19 cellular contexts compared by ENCODE assay signal in the genomic region with DNA sequence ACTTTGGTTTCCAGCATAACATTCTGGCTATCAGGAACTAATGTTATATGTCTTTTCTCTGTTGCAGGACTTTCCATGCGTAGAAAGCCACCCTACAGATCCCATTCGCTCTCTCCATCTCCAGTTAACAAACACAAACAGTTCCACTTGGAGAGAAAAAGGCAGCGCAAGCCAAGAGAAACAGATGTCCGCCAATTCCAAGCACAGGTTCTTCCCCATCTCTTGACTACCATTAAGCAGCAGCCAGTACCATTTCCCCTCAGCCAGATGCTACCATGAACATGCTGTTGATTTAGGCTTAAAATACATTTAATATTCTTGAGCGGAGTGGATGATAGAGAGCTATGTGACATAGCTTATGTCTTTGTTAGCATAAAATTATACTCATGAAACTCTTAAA. TPM values are rescaled to one million over a fixed set of nuclear protein-coding genes. Genes with fewer than 3 reads are reported as not detected.
DNase-seq lines count a peak whose midpoint lies in the region; ATAC-seq and TF ChIP-seq lines count a peak whose summit lies in the region.
"Had no signal": no experiment of that assay in that cellular context is flagged by ENCODE, and none has a peak within 500 bp of the region (broad histone marks: within the 10 kb centered on the region; RNA-seq: fewer than 3 reads in every experiment).

No MANE protein-coding gene starts in this region.

- H3K9me3 Mint-ChIP-seq in activated naive CD8-positive, alpha-beta T cell (ENCODE audit: low read depth) = no peaks in the 10 kb centered on the region
- H3K9me3 Mint-ChIP-seq in activated naive CD8-positive, alpha-beta T cell treated with anti-CD3 and anti-CD28 coated beads, Interleukin-2, amount 50 U/mL, for 24 hours = no peaks in the 10 kb centered on the region
- H3K9me3 Mint-ChIP-seq in endothelial cell (ENCODE audit: unreplicated experiment) = no peaks in the 10 kb centered on the region
- H3K9me3 Mint-ChIP-seq in CD4-positive, alpha-beta T cell = no peaks in the 10 kb centered on the region
- H3K9me3 Mint-ChIP-seq: CD14-positive monocyte; CD8-positive, alpha-beta T cell had no signal

- no peaks in the 10 kb centered on the region for H3K9me3 ChIP-seq in SK-N-SH
- no peaks in the 10 kb centered on the region for H3K9me3 ChIP-seq in CD4-positive, alpha-beta T cell (ENCODE audit: control insufficient read depth, low read length)
- H3K9me3 ChIP-seq: A549, BLaER1 had no signal

- H3K36me3 Mint-ChIP-seq in activated naive CD8-positive, alpha-beta T cell = peaks cover 11% of the 10 kb centered on the region
- H3K36me3 Mint-ChIP-seq in activated naive CD8-positive, alpha-beta T cell treated with anti-CD3 and anti-CD28 coated beads, Interleukin-2, amount 50 U/mL, for 24 hours (ENCODE audit: low read depth) = peaks cover 53% of the 10 kb centered on the region
- H3K36me3 Mint-ChIP-seq in endothelial cell (ENCODE audit: low read depth, unreplicated experiment) = peaks cover 45% of the 10 kb centered on the region
- H3K36me3 Mint-ChIP-seq in CD4-positive, alpha-beta T cell (ENCODE audit: low read depth) = peaks cover 89% of the 10 kb centered on the region

- H3K36me3 ChIP-seq in SK-N-SH (replicated peaks in 1 of 2; ENCODE audit: control insufficient read depth in 1 of 2, insufficient read depth in 2 of 2, low read length in 1 of 2) = peaks cover 88 to 96% of the 10 kb centered on the region in 2 experiments

- no peak overlapping the region for H2AFZ ChIP-seq in SK-N-SH (ENCODE audit: low read depth)

- no peak for TF ChIP-seq EP300 in SK-N-SH (IDR thresholded peaks at IDR 0.05; ENCODE audit: borderline replicate concordance in 1 of 2, low read depth in 1 of 2, low read length in 1 of 2)

- no peak overlapping the region for H3K27ac ChIP-seq in SK-N-SH (ENCODE audit: low read depth in 2 of 2, low read length in 1 of 2)
- no peak overlapping the region for H3K27ac ChIP-seq in CD4-positive, alpha-beta T cell (ENCODE audit: low read depth, low read length)
- H3K27ac ChIP-seq: 22Rv1, A549, BLaER1 had no signal

- intact Hi-C loops in CD4-positive, alpha-beta T cell (cut with DNase I, micrococcal nuclease) = loop anchor here in 1 of 2 experiments (5.0 kb wide), 1 partner anchor 33 kb away; no protein-coding TSS in a partner anchor

- POLR2A ChIA-PET in SK-N-SH (lab: Yijun Ruan, JAX) = interaction anchor here (2.2 kb wide), 1 partner anchor 23 kb away, joined by 7 read pairs; the partner anchor contains the start of genes CEP95 and DDX5
- POLR2A ChIA-PET in CD4-positive, alpha-beta T cell (lab: Charles Lee) = no interaction called here

- no peak overlapping the region for H3K4me2 ChIP-seq in SK-N-SH
- H3K4me2 ChIP-seq: A549, BLaER1 had no signal

- H3K27me3 Mint-ChIP-seq in activated naive CD8-positive, alpha-beta T cell = no peaks in the 10 kb centered on the region
- no peaks in the 10 kb centered on the region for H3K27me3 Mint-ChIP-seq in activated naive CD8-positive, alpha-beta T cell treated with anti-CD3 and anti-CD28 coated beads, Interleukin-2, amount 50 U/mL, for 24 hours
- H3K27me3 Mint-ChIP-seq in endothelial cell (ENCODE audit: unreplicated experiment) = peaks cover 2% of the 10 kb centered on the region
- no peaks in the 10 kb centered on the region for H3K27me3 Mint-ChIP-seq in CD4-positive, alpha-beta T cell

- no peak overlapping the region for H3K9ac ChIP-seq in SK-N-SH
- H3K9ac ChIP-seq: BLaER1 had no signal

- H3K4me1 Mint-ChIP-seq in activated naive CD8-positive, alpha-beta T cell (ENCODE audit: low read depth) = no peaks in the 10 kb centered on the region
- no peaks in the 10 kb centered on the region for H3K4me1 Mint-ChIP-seq in activated naive CD8-positive, alpha-beta T cell treated with anti-CD3 and anti-CD28 coated beads, Interleukin-2, amount 50 U/mL, for 24 hours
- peaks cover 10% of the 10 kb centered on the region for H3K4me1 Mint-ChIP-seq in endothelial cell (ENCODE audit: unreplicated experiment)
- H3K4me1 Mint-ChIP-seq in CD4-positive, alpha-beta T cell (ENCODE audit: low read depth) = no peaks in the 10 kb centered on the region
- H3K4me1 Mint-ChIP-seq: CD14-positive monocyte had no signal

- DNase-seq in SK-N-SH (no peak), endothelial cell (ENCODE audit: low spot score) (no peak), ureter (ENCODE audit: low spot score) (no peak)
- DNase-seq in activated naive CD8-positive, alpha-beta T cell treated with anti-CD3 and anti-CD28 coated beads, Interleukin-2, amount 50 U/mL, for 24 hours = no peak
- DNase-seq in CD4-positive, alpha-beta T cell = no peak
- DNase-seq: AML-193; Calu3; CD8-positive, alpha-beta T cell; DMS79 treated with DMSO at 0.1 percent for 48 hours; GF-D8; GOT3; H7 had no signal

- ATAC-seq in SK-N-SH treated with all-trans-retinoic acid at 6 μM for 48 hours = no peak
- ATAC-seq in activated naive CD8-positive, alpha-beta T cell treated with anti-CD3 and anti-CD28 coated beads, Interleukin-2, amount 50 U/mL, for 24 hours = no peak
- no peak for ATAC-seq in CD4-positive, alpha-beta T cell (ENCODE audit: poor library complexity)
- ATAC-seq: A549; CD8-positive, alpha-beta T cell; HCT116 had no signal

- peaks cover 83% of the 10 kb centered on the region for H3F3A ChIP-seq in SK-N-SH (replicated peaks; ENCODE audit: insufficient read depth)

- TF ChIP-seq RAD21 in SK-N-SH (IDR thresholded peaks at IDR 0.05; ENCODE audit: low read length) = no peak

- no peaks in the 10 kb centered on the region for H4K20me1 ChIP-seq in SK-N-SH (ENCODE audit: insufficient read depth)

- no peak overlapping the region for H3K4me3 Mint-ChIP-seq in activated naive CD8-positive, alpha-beta T cell
- no peak overlapping the region for H3K4me3 Mint-ChIP-seq in activated naive CD8-positive, alpha-beta T cell treated with anti-CD3 and anti-CD28 coated beads, Interleukin-2, amount 50 U/mL, for 24 hours
- peak overlapping the region; percentile 37 for H3K4me3 Mint-ChIP-seq in endothelial cell (ENCODE audit: unreplicated experiment)
- no peak overlapping the region for H3K4me3 Mint-ChIP-seq in CD4-positive, alpha-beta T cell
- H3K4me3 Mint-ChIP-seq: CD14-positive monocyte; CD8-positive, alpha-beta T cell had no signal

- TF ChIP-seq CTCF in SK-N-SH (IDR thresholded peaks at IDR 0.05) (no peak), endothelial cell (IDR thresholded peaks at IDR 0.05; ENCODE audit: unreplicated experiment) (no peak)
- no peak for TF ChIP-seq CTCF in CD4-positive, alpha-beta T cell (IDR thresholded peaks at IDR 0.05)

- WGBS in SK-N-SH (ENCODE audit: low lambda C conversion rate) = 98% methylated on average over 5 of the region's 5 CpGs

- peak overlapping the region; percentile 68 for H3K27ac Mint-ChIP-seq in activated naive CD8-positive, alpha-beta T cell
- H3K27ac Mint-ChIP-seq in activated naive CD8-positive, alpha-beta T cell treated with anti-CD3 and anti-CD28 coated beads, Interleukin-2, amount 50 U/mL, for 24 hours = no peak overlapping the region
- H3K27ac Mint-ChIP-seq in endothelial cell (ENCODE audit: unreplicated experiment) = no peak overlapping the region
- H3K27ac Mint-ChIP-seq in CD4-positive, alpha-beta T cell = no peak overlapping the region
- H3K27ac Mint-ChIP-seq: CD14-positive monocyte; CD8-positive, alpha-beta T cell had no signal

- CTCF ChIA-PET in SK-N-SH (lab: Yijun Ruan, JAX) = interaction anchor here (0.9 to 1.7 kb wide), 4 partner anchors 10 to 49 kb away, joined by 3 to 6 read pairs (median 4); no protein-coding TSS in a partner anchor
- CTCF ChIA-PET in CD4-positive, alpha-beta T cell (lab: Charles Lee) = interaction anchor here (2.0 kb wide), 1 partner anchor 119 kb away, joined by 4 read pairs; no protein-coding TSS in a partner anchor

- H3K79me2 ChIP-seq in SK-N-SH (ENCODE audit: insufficient read depth) = no peaks in the 10 kb centered on the region

- no peaks in the 10 kb centered on the region for H3K4me1 ChIP-seq in SK-N-SH (ENCODE audit: control insufficient read depth in 1 of 2, insufficient read depth in 2 of 2, low read depth in 1 of 2, low read length in 1 of 2)
- H3K4me1 ChIP-seq: A549, BLaER1 had no signal

- no peaks in the 10 kb centered on the region for H3K9me2 ChIP-seq in SK-N-SH

- no peaks in the 10 kb centered on the region for H3K27me3 ChIP-seq in SK-N-SH (ENCODE audit: insufficient read depth)
- no peaks in the 10 kb centered on the region for H3K27me3 ChIP-seq in CD4-positive, alpha-beta T cell (ENCODE audit: control insufficient read depth, insufficient read depth, low read length)
- H3K27me3 ChIP-seq: BLaER1 had no signal

- H3K4me3 ChIP-seq in SK-N-SH (ENCODE audit: low read depth in 2 of 2, low read length in 1 of 2) = no peak overlapping the region
- H3K4me3 ChIP-seq: A549, BLaER1 had no signal

TF ChIP-seq in SK-N-SH, 30 proteins besides CTCF, POLR2A, EP300 and RAD21:
- TF ChIP-seq POLR2AphosphoS5 (IDR thresholded peaks at IDR 0.05; ENCODE audit: low read depth, low read length) = 0 out of 2 replicates have a peak, but pooled peaks have one; percentile 36
- TF ChIP-seq MXI1 (IDR thresholded peaks at IDR 0.05; ENCODE audit: low read depth, low read length) = no peak

TF ChIP-seq in SK-N-SH treated with all-trans-retinoic acid at 6 μM for 48 hours, 23 proteins besides CTCF, POLR2A, EP300 and RAD21 (continues in another document):
- TF ChIP-seq, protein P1, sequence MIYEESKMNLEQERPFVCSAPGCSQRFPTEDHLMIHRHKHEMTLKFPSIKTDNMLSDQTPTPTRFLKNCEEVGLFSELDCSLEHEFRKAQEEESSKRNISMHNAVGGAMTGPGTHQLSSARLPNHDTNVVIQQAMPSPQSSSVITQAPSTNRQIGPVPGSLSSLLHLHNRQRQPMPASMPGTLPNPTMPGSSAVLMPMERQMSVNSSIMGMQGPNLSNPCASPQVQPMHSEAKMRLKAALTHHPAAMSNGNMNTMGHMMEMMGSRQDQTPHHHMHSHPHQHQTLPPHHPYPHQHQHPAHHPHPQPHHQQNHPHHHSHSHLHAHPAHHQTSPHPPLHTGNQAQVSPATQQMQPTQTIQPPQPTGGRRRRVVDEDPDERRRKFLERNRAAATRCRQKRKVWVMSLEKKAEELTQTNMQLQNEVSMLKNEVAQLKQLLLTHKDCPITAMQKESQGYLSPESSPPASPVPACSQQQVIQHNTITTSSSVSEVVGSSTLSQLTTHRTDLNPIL (CRISPR knock-in tag; IDR thresholded peaks at IDR 0.05; ENCODE audit: low read depth) = no peak

RNA-seq across cellular contexts. Expression of gene CEP95, which starts 22.4 kb away (rescaled TPM):
- polyA plus RNA-seq in SK-N-SH (2012; rRNA removed) = 30.8 and 40.1 TPM in 2 replicates
- polyA plus RNA-seq in SK-N-SH (2012; cell fraction: cytosol; rRNA removed) = 25.2 and 26.1 TPM in 2 replicates
- polyA plus RNA-seq in SK-N-SH (2012; cell fraction: nucleus; rRNA removed) = 96.9 and 165 TPM in 2 replicates
- 47.8 TPM for total RNA-seq in endothelial cell (ENCODE audit: unreplicated experiment)
- 71.6 TPM for total RNA-seq in ureter
- 100 to 1,000 TPM; 256 to 269 TPM for total RNA-seq in CD4-positive, alpha-beta T cell

RNA-seq across cellular contexts. Expression of gene DDX5, which starts 23.1 kb away (rescaled TPM):
- polyA plus RNA-seq in SK-N-SH (2012; rRNA removed) = 1,642 and 1,870 TPM in 2 replicates
- 977 and 1,042 TPM in 2 replicates for polyA plus RNA-seq in SK-N-SH (2012; cell fraction: cytosol; rRNA removed)
- polyA plus RNA-seq in SK-N-SH (2012; cell fraction: nucleus; rRNA removed) = 3,803 and 5,284 TPM in 2 replicates
- 771 TPM for total RNA-seq in endothelial cell (ENCODE audit: unreplicated experiment)
- total RNA-seq in ureter = 1,008 TPM
- total RNA-seq in CD4-positive, alpha-beta T cell = 1,000 to 10,000 TPM; 2,388 to 2,534 TPM

RNA-seq across cellular contexts. Expression of gene POLG2, which starts 32.4 kb away (rescaled TPM):
- polyA plus RNA-seq in SK-N-SH (2012; rRNA removed) = 18.0 and 20.1 TPM in 2 replicates
- polyA plus RNA-seq in SK-N-SH (2012; cell fraction: cytosol; rRNA removed) = 12.7 and 14.4 TPM in 2 replicates
- polyA plus RNA-seq in SK-N-SH (2012; cell fraction: nucleus; rRNA removed) = 65.9 and 91.3 TPM in 2 replicates
- 21.3 TPM for total RNA-seq in endothelial cell (ENCODE audit: unreplicated experiment)
- total RNA-seq in ureter = 27.6 TPM
- total RNA-seq in CD4-positive, alpha-beta T cell = 10 to 100 TPM; 32.8 to 34.1 TPM
